Comparison of ENCODE assay signal across 1 cellular context in the genomic region with DNA sequence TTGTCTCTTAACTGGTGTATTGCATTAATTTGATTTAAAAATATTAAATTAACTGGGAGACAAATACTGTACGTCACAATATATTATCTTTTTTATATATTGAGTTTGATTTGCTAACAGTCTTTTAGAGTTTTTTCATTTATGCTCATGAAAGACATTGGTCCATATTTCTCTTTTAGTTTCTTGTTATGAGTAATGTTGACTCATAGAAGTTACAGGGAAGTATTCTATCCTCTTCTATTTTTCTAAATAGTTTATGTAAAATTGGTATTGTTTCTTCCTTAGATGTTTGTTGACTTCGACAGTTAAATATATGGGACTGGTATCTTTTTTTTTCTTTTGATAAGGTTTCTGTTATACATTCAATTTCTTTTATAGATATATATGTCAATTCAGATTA.
TF ChIP-seq lines count a peak whose summit lies in the region.

No MANE protein-coding gene starts in this region.

TF ChIP-seq in SK-N-SH treated with all-trans-retinoic acid at 6 μM for 48 hours, 23 proteins besides CTCF, POLR2A, EP300 and RAD21 (continued from another document):
- TF ChIP-seq ARNTL (CRISPR knock-in tag; IDR thresholded peaks at IDR 0.05; ENCODE audit: borderline replicate concordance, low read depth) (no peak), PPARA (CRISPR knock-in tag; IDR thresholded peaks at IDR 0.05; ENCODE audit: borderline replicate concordance) (no peak), ZC3H10 (CRISPR knock-in tag; IDR thresholded peaks at IDR 0.05) (no peak), ZNF565 (CRISPR knock-in tag; conservative IDR thresholded peaks at IDR 0.05; ENCODE audit: low read depth) (no peak), RARB (CRISPR knock-in tag; IDR thresholded peaks at IDR 0.05) (no peak), SNAI2 (CRISPR knock-in tag; IDR thresholded peaks at IDR 0.05) (no peak), OSR1 (CRISPR knock-in tag; IDR thresholded peaks at IDR 0.05) (no peak)
- TF ChIP-seq, protein P1, sequence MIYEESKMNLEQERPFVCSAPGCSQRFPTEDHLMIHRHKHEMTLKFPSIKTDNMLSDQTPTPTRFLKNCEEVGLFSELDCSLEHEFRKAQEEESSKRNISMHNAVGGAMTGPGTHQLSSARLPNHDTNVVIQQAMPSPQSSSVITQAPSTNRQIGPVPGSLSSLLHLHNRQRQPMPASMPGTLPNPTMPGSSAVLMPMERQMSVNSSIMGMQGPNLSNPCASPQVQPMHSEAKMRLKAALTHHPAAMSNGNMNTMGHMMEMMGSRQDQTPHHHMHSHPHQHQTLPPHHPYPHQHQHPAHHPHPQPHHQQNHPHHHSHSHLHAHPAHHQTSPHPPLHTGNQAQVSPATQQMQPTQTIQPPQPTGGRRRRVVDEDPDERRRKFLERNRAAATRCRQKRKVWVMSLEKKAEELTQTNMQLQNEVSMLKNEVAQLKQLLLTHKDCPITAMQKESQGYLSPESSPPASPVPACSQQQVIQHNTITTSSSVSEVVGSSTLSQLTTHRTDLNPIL (CRISPR knock-in tag; IDR thresholded peaks at IDR 0.05; ENCODE audit: low read depth): no peak
